Comparison of ENCODE assay signal across 8 cellular contexts in genomic region chr3:124827476-124828206, GRCh38. TPM values are rescaled to one million over a fixed set of nuclear protein-coding genes. Genes with fewer than 3 reads are reported as not detected.
DNase-seq lines count a peak whose midpoint lies in the region; ATAC-seq and TF ChIP-seq lines count a peak whose summit lies in the region.
"Not testable (repeated sequence)": the region's sequence is repeated elsewhere in the genome, so short reads cannot be mapped to it uniquely, and the experiment has no call there.

No MANE protein-coding gene starts in this region.

- H4K20me1 ChIP-seq in IMR-90 (ENCODE audit: insufficient read depth, low read length) = peaks cover 11% of the 10 kb centered on the region; the same call in 1 of the 2 replicates

- peaks cover 25% of the 10 kb centered on the region for H3K9me1 ChIP-seq in IMR-90 (ENCODE audit: insufficient read depth, low read length)

- H4K5ac ChIP-seq in IMR-90 (ENCODE audit: low read depth, low read length) = not testable (repeated sequence)

- H3K14ac ChIP-seq in IMR-90 (replicated peaks; ENCODE audit: low read depth, low read length) = 0 out of 2 replicates have a peak overlapping the region, but pooled peaks have one; percentile 3

- TF ChIP-seq RAD21 in IMR-90 (IDR thresholded peaks at IDR 0.05; ENCODE audit: low read length) = not testable (repeated sequence)

- not testable (repeated sequence) for H2BK5ac ChIP-seq in IMR-90 (ENCODE audit: low read depth, low read length, poor library complexity, severe bottlenecking)

- dilution Hi-C loops in IMR-90 (cut with HindIII; ENCODE audit: low sequenced_read_pairs, unreplicated experiment) = not testable (repeated sequence)

- in situ Hi-C loops in IMR-90 (cut with MboI; ENCODE audit: low sequenced_read_pairs); SK-MEL-5 (cut with HindIII; ENCODE audit: low pct_unique_long_range_greater_than_20kb, low sequenced_read_pairs): not testable (repeated sequence)

- not testable (repeated sequence) for ATAC-seq in IMR-90 (ENCODE audit: low read depth)

- DNase-seq in DMS 273 (lab: John Stamatoyannopoulos, UW; ENCODE audit: unreplicated experiment) (peak; percentile 57), SK-MEL-5 (ENCODE audit: low read depth, low spot score) (peak; percentile 30), fibroblast of pulmonary artery (ENCODE audit: low read depth) (peak; percentile 31)
- not testable (repeated sequence) for DNase-seq in IMR-90; MCF 10A (ENCODE audit: unreplicated experiment); kidney epithelial cell (ENCODE audit: low read depth); uterus

- H2BK15ac ChIP-seq in IMR-90 (ENCODE audit: low read depth, low read length) = 0 out of 3 replicates have a peak overlapping the region, but pooled peaks have one; percentile 54

- not testable (repeated sequence) for H3K27me3 ChIP-seq in IMR-90 (ENCODE audit: control insufficient read depth, insufficient read depth, low read length); kidney epithelial cell (ENCODE audit: control insufficient read depth, insufficient read depth, low read length); parathyroid adenoma (ENCODE audit: control insufficient read depth, insufficient read depth, low read length); uterus

- H3K4me3 Mint-ChIP-seq in MCF 10A (ENCODE audit: unreplicated experiment) = not testable (repeated sequence)

- not testable (repeated sequence) for H2AK9ac ChIP-seq in IMR-90 (replicated peaks; ENCODE audit: low read depth, low read length, poor library complexity)

- not testable (repeated sequence) for TF ChIP-seq POLR2A in IMR-90 (IDR thresholded peaks at IDR 0.05; ENCODE audit: low read depth, low read length); uterus (IDR thresholded peaks at IDR 0.05)

- peaks cover 23% of the 10 kb centered on the region for H3K36me3 Mint-ChIP-seq in MCF 10A (ENCODE audit: insufficient read depth, unreplicated experiment)

- H2AFZ ChIP-seq in IMR-90 (replicated peaks; ENCODE audit: low read length, poor library complexity); parathyroid adenoma: not testable (repeated sequence)

- H3K4me2 ChIP-seq in IMR-90 (ENCODE audit: low read depth, low read length); parathyroid adenoma (ENCODE audit: low read length): not testable (repeated sequence)

- not testable (repeated sequence) for H3K9me3 Mint-ChIP-seq in MCF 10A (ENCODE audit: unreplicated experiment)

- H3K4me1 Mint-ChIP-seq in MCF 10A (ENCODE audit: insufficient read depth, unreplicated experiment) = peaks cover 21% of the 10 kb centered on the region

- not testable (repeated sequence) for H4K8ac ChIP-seq in IMR-90 (ENCODE audit: low read depth in 2 of 2, low read length in 2 of 2)

- H3K27me3 Mint-ChIP-seq in MCF 10A (ENCODE audit: insufficient read depth, unreplicated experiment) = not testable (repeated sequence)

- not testable (repeated sequence) for H3K4me3 ChIP-seq in IMR-90 (ENCODE audit: insufficient read depth, low read depth, low read length); fibroblast of pulmonary artery (replicated peaks; ENCODE audit: low read depth, low read length); kidney epithelial cell (ENCODE audit: low read depth, low read length); parathyroid adenoma (ENCODE audit: low read depth, low read length); uterus

- not testable (repeated sequence) for H3K79me2 ChIP-seq in parathyroid adenoma

- H3K9ac ChIP-seq in IMR-90 (ENCODE audit: low read depth, low read length); parathyroid adenoma: not testable (repeated sequence)

- peaks cover 30 to 58% of the 10 kb centered on the region in 2 experiments for H3K79me1 ChIP-seq in IMR-90 (ENCODE audit: low read depth in 1 of 2, low read length in 2 of 2)

- H3K56ac ChIP-seq in IMR-90 (ENCODE audit: extremely low read depth, insufficient read depth, low read length) = not testable (repeated sequence)

- not testable (repeated sequence) for H3K18ac ChIP-seq in IMR-90 (ENCODE audit: low read depth, low read length)

- peak overlapping the region; percentile 88 for H3K27ac Mint-ChIP-seq in MCF 10A (ENCODE audit: low read depth, unreplicated experiment)

- peak overlapping the region; percentile 16; the same call in 1 of the 2 replicates for H2BK120ac ChIP-seq in IMR-90 (ENCODE audit: low read depth, low read length)

- POLR2A ChIA-PET in IMR-90 (lab: Charles Lee; ENCODE audit: unreplicated experiment) = not testable (repeated sequence)
- POLR2A ChIA-PET in MCF 10A (lab: Yijun Ruan, JAX) = interaction anchor here (0.6 to 2.6 kb wide), 9 partner anchors 9 to 1253 kb away, joined by 3 to 24 read pairs (median 6); no protein-coding TSS in a partner anchor

- TF ChIP-seq CTCF in IMR-90 (conservative IDR thresholded peaks at IDR 0.05; ENCODE audit: low read depth, low read length) = peak; percentile 19; the same call in 1 of the 2 replicates
- TF ChIP-seq CTCF in MCF 10A (IDR thresholded peaks at IDR 0.05; ENCODE audit: unreplicated experiment) = peak; percentile 25
- TF ChIP-seq CTCF in fibroblast of pulmonary artery (IDR thresholded peaks at IDR 0.05; ENCODE audit: low read length, missing control alignments) = peak; percentile 13
- TF ChIP-seq CTCF in kidney epithelial cell (IDR thresholded peaks at IDR 0.05; ENCODE audit: insufficient read depth, low read length, poor library complexity, severe bottlenecking) = peak; percentile 10
- TF ChIP-seq CTCF in parathyroid adenoma (IDR thresholded peaks at IDR 0.05) = peak; percentile 6
- not testable (repeated sequence) for TF ChIP-seq CTCF in uterus (IDR thresholded peaks at IDR 0.05)

- not testable (repeated sequence) for BruUV-seq in IMR-90 (replicated peaks; lab: Mats Ljungman, UMichigan); MCF 10A (replicated peaks; lab: Mats Ljungman, UMichigan)

- CTCF ChIA-PET in IMR-90 (lab: Yijun Ruan, JAX) = interaction anchor here (0.7 to 1.6 kb wide), 4 partner anchors 8 to 271 kb away, joined by 3 read pairs; no protein-coding TSS in a partner anchor
- CTCF ChIA-PET in MCF 10A (lab: Yijun Ruan, JAX) = interaction anchor here (0.6 to 2.0 kb wide), 7 partner anchors 19 to 79 kb away, joined by 3 to 6 read pairs (median 3); no protein-coding TSS in a partner anchor

- H3K9me3 ChIP-seq in IMR-90 (ENCODE audit: control insufficient read depth, insufficient read depth, low read length); parathyroid adenoma (ENCODE audit: control insufficient read depth, low read length); uterus: not testable (repeated sequence)

- H3K27ac ChIP-seq in IMR-90 (ENCODE audit: insufficient read depth, low read length); parathyroid adenoma: not testable (repeated sequence)
- peak overlapping the region; percentile 29 to 78 for H3K27ac ChIP-seq in uterus

- not testable (repeated sequence) for H2AK5ac ChIP-seq in IMR-90 (ENCODE audit: low read depth, low read length)

- H3K23ac ChIP-seq in IMR-90 (ENCODE audit: low read depth, low read length) = not testable (repeated sequence)

- peak overlapping the region; percentile 29; the same call in 1 of the 2 replicates for H3K4ac ChIP-seq in IMR-90 (ENCODE audit: low read depth, low read length)

- intact Hi-C loops in IMR-90 (cut with micrococcal nuclease); MCF 10A (cut with micrococcal nuclease); uterus (cut with DNase I; ENCODE audit: low total_unique reads): not testable (repeated sequence)

- peaks cover 14% of the 10 kb centered on the region for H3K36me3 ChIP-seq in IMR-90 (ENCODE audit: control insufficient read depth, insufficient read depth, low read length)
- H3K36me3 ChIP-seq in kidney epithelial cell (ENCODE audit: control insufficient read depth, insufficient read depth, low read length); parathyroid adenoma (ENCODE audit: control insufficient read depth, insufficient read depth, low read length); uterus: not testable (repeated sequence)

- peaks cover 17% of the 10 kb centered on the region for H3K4me1 ChIP-seq in IMR-90 (ENCODE audit: control insufficient read depth, insufficient read depth, low read length)
- not testable (repeated sequence) for H3K4me1 ChIP-seq in parathyroid adenoma, uterus

- H4K91ac ChIP-seq in IMR-90 (ENCODE audit: insufficient read depth, low read depth, low read length) = 0 out of 2 replicates have a peak overlapping the region, but pooled peaks have one; percentile 32

- H2BK20ac ChIP-seq in IMR-90 (ENCODE audit: low read depth, low read length) = not testable (repeated sequence)

- WGBS in IMR-90 (ENCODE audit: extremely low coverage in 2 of 2, insufficient read length in 1 of 2), 2 experiments = 97% methylated on average over 6 of the region's 15 CpGs; no CpG with 5 or more reads in 1 of the 2 experiments

RNA-seq across cellular contexts. Expression of gene ITGB5, which starts 59.5 kb away (rescaled TPM):
- total RNA-seq in IMR-90 (2012; rRNA removed) (71.7 and 85.0 TPM in 2 replicates), MCF 10A (2022) (100 and 101 TPM in 2 replicates), kidney epithelial cell (75.2 and 86.0 TPM in 2 replicates), uterus (100 to 1,000 TPM in 2 of 4 donors, 10 to 100 TPM in 2; 28.7 to 106 (median 71.6) TPM)
- 101 and 102 TPM in 2 replicates for polyA plus RNA-seq in IMR-90 (2012; rRNA removed)
- 155 and 524 TPM in 2 replicates for polyA plus RNA-seq in IMR-90 (2012; cell fraction: cytosol; rRNA removed)
- 43.5 and 72.2 TPM in 2 replicates for polyA plus RNA-seq in IMR-90 (2012; cell fraction: nucleus; rRNA removed; ENCODE audit: low replicate concordance)
- 103 and 116 TPM in 2 replicates for total RNA-seq in SK-MEL-5 (2014; rRNA removed; shearing (Covaris generic))
- polyA plus RNA-seq in SK-MEL-5 (2015; cell fraction: cytosol; rRNA removed) = 161 and 167 TPM in 2 replicates
- 39.1 and 53.1 TPM in 2 replicates for polyA plus RNA-seq in SK-MEL-5 (2015; cell fraction: nucleus; rRNA removed)
